33 cellular contexts compared by ENCODE assay signal in genomic region chr18:34783485-34783884, GRCh38.
DNase-seq lines count a peak whose midpoint lies in the region; ATAC-seq and TF ChIP-seq lines count a peak whose summit lies in the region.
"Had no signal": no experiment of that assay in that cellular context is flagged by ENCODE, and none has a peak within 500 bp of the region (broad histone marks: within the 10 kb centered on the region; RNA-seq: fewer than 3 reads in every experiment).

No MANE protein-coding gene starts in this region.

- H3K79me2 ChIP-seq in SK-N-SH (ENCODE audit: insufficient read depth), result no peaks in the 10 kb centered on the region
- no peaks in the 10 kb centered on the region for H3K79me2 ChIP-seq in PC-9 (ENCODE audit: low read depth)
- no peaks in the 10 kb centered on the region for H3K79me2 ChIP-seq in fibroblast of lung (ENCODE audit: control insufficient read depth, insufficient read depth, low read length)

- POLR2A ChIA-PET in SK-N-SH (lab: Yijun Ruan, JAX), result no interaction called here
- POLR2A ChIA-PET in PC-9 (lab: Charles Lee; ENCODE audit: unreplicated experiment), result no interaction called here
- POLR2A ChIA-PET in GM10248 (lab: Yijun Ruan, JAX), result no interaction called here

- H3K9me2 ChIP-seq in SK-N-SH (no peaks in the 10 kb centered on the region), PC-9 (ENCODE audit: insufficient read depth) (no peaks in the 10 kb centered on the region)

- H3K9me3 ChIP-seq in SK-N-SH, result no peaks in the 10 kb centered on the region
- H3K9me3 ChIP-seq in PC-9 (ENCODE audit: insufficient read depth, low read depth), result no peaks in the 10 kb centered on the region
- H3K9me3 ChIP-seq in fibroblast of lung (ENCODE audit: control insufficient read depth, insufficient read depth, low read depth, low read length), result no peaks in the 10 kb centered on the region
- H3K9me3 ChIP-seq: ascending aorta, MG63, ovary, suprapubic skin, upper lobe of right lung had no signal

- no peak overlapping the region for H3K9ac ChIP-seq in SK-N-SH
- no peak overlapping the region for H3K9ac ChIP-seq in fibroblast of lung (ENCODE audit: insufficient read depth, low read length)

- no peak for ATAC-seq in SK-N-SH treated with all-trans-retinoic acid at 6 μM for 48 hours
- ATAC-seq: activated naive CD4-positive, alpha-beta T cell treated with anti-CD3 and anti-CD28 coated beads, Interleukin-2, amount 50 U/mL, for 72 hours; esophagus mucosa; upper lobe of right lung; WTC11 had no signal

- TF ChIP-seq RAD21 in SK-N-SH (IDR thresholded peaks at IDR 0.05; ENCODE audit: low read length), result no peak

- H3K27ac ChIP-seq in SK-N-SH (ENCODE audit: low read depth in 2 of 2, low read length in 1 of 2) (peak overlapping the region in 1 of 2 experiments; percentile 42; a peak in 2 of 4 replicates), PC-9 (no peak overlapping the region), fibroblast of lung (ENCODE audit: insufficient read depth, low read length) (no peak overlapping the region)
- H3K27ac ChIP-seq: ascending aorta, HL-60, ovary, suprapubic skin, upper lobe of right lung had no signal

- H2AFZ ChIP-seq in SK-N-SH (ENCODE audit: low read depth) (peak overlapping the region; percentile 69; the same call in 1 of the 2 replicates), PC-9 (no peak overlapping the region), fibroblast of lung (ENCODE audit: low read length) (no peak overlapping the region)

- 0 out of 4 replicates have a peak, but pooled peaks cover 0 to 6% of the 10 kb centered on the region in 2 experiments for H3K4me1 ChIP-seq in SK-N-SH (ENCODE audit: control insufficient read depth in 1 of 2, insufficient read depth in 2 of 2, low read depth in 1 of 2, low read length in 1 of 2)
- no peaks in the 10 kb centered on the region for H3K4me1 ChIP-seq in PC-9 (replicated peaks; ENCODE audit: insufficient read depth)
- peaks cover 3% of the 10 kb centered on the region for H3K4me1 ChIP-seq in fibroblast of lung (ENCODE audit: control insufficient read depth, extremely low read depth, insufficient read depth, low read length)
- H3K4me1 ChIP-seq: suprapubic skin, upper lobe of right lung had no signal

- CTCF ChIA-PET in SK-N-SH (lab: Yijun Ruan, JAX) (interaction anchor here (0.6 to 6.4 kb wide), 6 partner anchors 34 to 661 kb away, joined by 3 to 67 read pairs (median 6); no protein-coding TSS in a partner anchor), PC-9 (lab: Charles Lee) (no interaction called here), GM10248 (lab: Yijun Ruan, JAX) (interaction anchor here (1.0 to 5.0 kb wide), 7 partner anchors 20 to 1551 kb away, joined by 3 to 22 read pairs (median 3); no protein-coding TSS in a partner anchor)

- in situ Hi-C loops in GM13977 (cut with MboI; ENCODE audit: low pct_unique_long_range_greater_than_20kb, low sequenced_read_pairs, unreplicated experiment), result loop anchor here (25.0 kb wide), 1 partner anchor 671 kb away; no protein-coding TSS in a partner anchor

- intact Hi-C loops in PC-9 (cut with micrococcal nuclease; ENCODE audit: unreplicated experiment), result no loop called here

- 66% methylated on average over 3 of the region's 3 CpGs for WGBS in SK-N-SH (ENCODE audit: low lambda C conversion rate)

- H4K20me1 ChIP-seq in SK-N-SH (ENCODE audit: insufficient read depth) (no peaks in the 10 kb centered on the region), PC-9 (ENCODE audit: insufficient read depth) (no peaks in the 10 kb centered on the region), fibroblast of lung (ENCODE audit: control insufficient read depth, extremely low read depth, insufficient read depth, low read length) (no peaks in the 10 kb centered on the region)

- H3K4me2 ChIP-seq in SK-N-SH (peak overlapping the region; percentile 51), PC-9 (peak overlapping the region; percentile 7; the same call in 1 of the 2 replicates), fibroblast of lung (ENCODE audit: extremely low read depth, insufficient read depth, low read length) (peak overlapping the region; percentile 30)
- H3K4me2 ChIP-seq: smooth muscle cell had no signal

- DNase-seq in SK-N-SH (no peak), PC-9 (no peak), fibroblast of lung (ENCODE audit: low read depth in 2 of 2) (peak in 1 of 2 donors; percentile 70), GM10248 (ENCODE audit: extremely low spot score) (no peak), GM13977 (ENCODE audit: low spot score) (no peak), UCSD-AML1 (lab: John Stamatoyannopoulos, UW; ENCODE audit: unreplicated experiment) (no peak)
- no peak for DNase-seq in stimulated activated CD4-positive, alpha-beta T cell treated with anti-CD3 and anti-CD28 coated beads, Interleukin-1b, Interleukin-23, amount 100 ng/mL, for 48 hours
- DNase-seq: 8988T; activated CD4-positive, alpha-beta T cell treated with anti-CD3 and anti-CD28 coated beads, Interleukin-2, amount 10 ng/mL, durations not matched to agents 7 days and 5 days; Calu3; caudate nucleus; endodermal cell; hypothalamus; KG1; mammary epithelial cell; MG63; NCI-H1105 treated with DMSO at 0.1 percent for 48 hours; NCI-H2029; NCI-H526; nephron progenitor cell; ovary; retina; stimulated activated naive CD4-positive, alpha-beta T cell treated with Interleukin-2 at 50 U/mL for 16 hours; T1000; upper lobe of right lung had no signal

- H3K27me3 ChIP-seq in SK-N-SH (ENCODE audit: insufficient read depth) (no peaks in the 10 kb centered on the region), PC-9 (ENCODE audit: insufficient read depth, low read depth) (no peaks in the 10 kb centered on the region), fibroblast of lung (ENCODE audit: control insufficient read depth, insufficient read depth, low read length) (no peaks in the 10 kb centered on the region)
- H3K27me3 ChIP-seq: ascending aorta, MG63, ovary, suprapubic skin, upper lobe of right lung had no signal

- no peak overlapping the region for H3K4me3 ChIP-seq in SK-N-SH (ENCODE audit: low read depth in 2 of 2, low read length in 1 of 2)
- H3K4me3 ChIP-seq in PC-9, result no peak overlapping the region
- peak overlapping the region in 1 of 4 experiments; percentile 24 for H3K4me3 ChIP-seq in fibroblast of lung (replicated peaks in 1 of 4; ENCODE audit: control extremely low read depth in 1 of 4, insufficient read depth in 1 of 4, low read depth in 3 of 4, low read length in 4 of 4)
- H3K4me3 ChIP-seq: ascending aorta, MG63, ovary, smooth muscle cell, suprapubic skin, upper lobe of right lung had no signal

- H3K36me3 ChIP-seq in SK-N-SH (replicated peaks in 1 of 2; ENCODE audit: control insufficient read depth in 1 of 2, insufficient read depth in 2 of 2, low read length in 1 of 2), result no peaks in the 10 kb centered on the region
- no peaks in the 10 kb centered on the region for H3K36me3 ChIP-seq in PC-9 (ENCODE audit: low read depth)
- no peaks in the 10 kb centered on the region for H3K36me3 ChIP-seq in fibroblast of lung (ENCODE audit: control insufficient read depth, insufficient read depth, low read length)
- H3K36me3 ChIP-seq: ascending aorta, MG63, ovary, suprapubic skin, upper lobe of right lung had no signal

- no TSS peak for BruUV-seq in PC-9 (replicated peaks; lab: Mats Ljungman, UMichigan)

- TF ChIP-seq CTCF in SK-N-SH (IDR thresholded peaks at IDR 0.05) (no peak), PC-9 (conservative IDR thresholded peaks at IDR 0.05) (no peak), fibroblast of lung (conservative IDR thresholded peaks at IDR 0.05 in 1 of 2, IDR thresholded peaks at IDR 0.05 in 1 of 2; ENCODE audit: low read depth in 1 of 2, low read length in 2 of 2) (no peak), GM10248 (IDR thresholded peaks at IDR 0.05; ENCODE audit: control extremely low read depth, extremely low read depth, low read depth, missing control alignments) (no peak), GM13977 (IDR thresholded peaks at IDR 0.05; ENCODE audit: extremely low read depth, insufficient read depth, missing control alignments) (no peak)

- TF ChIP-seq EP300 in SK-N-SH (IDR thresholded peaks at IDR 0.05; ENCODE audit: borderline replicate concordance in 1 of 2, low read depth in 1 of 2, low read length in 1 of 2), result no peak

- no peaks in the 10 kb centered on the region for H3F3A ChIP-seq in SK-N-SH (replicated peaks; ENCODE audit: insufficient read depth)
- H3F3A ChIP-seq in PC-9 (ENCODE audit: insufficient read depth, low read depth), result no peaks in the 10 kb centered on the region

TF ChIP-seq in SK-N-SH, 30 proteins besides CTCF, POLR2A, EP300 and RAD21:
- TF ChIP-seq RFX5 (IDR thresholded peaks at IDR 0.05; ENCODE audit: low read length) (no peak), TCF12 (IDR thresholded peaks at IDR 0.05) (peak; percentile 5; the same call in 1 of the 2 replicates)

TF ChIP-seq in SK-N-SH treated with all-trans-retinoic acid at 6 μM for 48 hours, 23 proteins besides CTCF, POLR2A, EP300 and RAD21:
- no peak for TF ChIP-seq BACH2 (CRISPR knock-in tag; IDR thresholded peaks at IDR 0.05; ENCODE audit: borderline replicate concordance)
